26 cellular contexts compared by ENCODE assay signal in genomic region chr1:16334655-16335340, GRCh38. TPM values are rescaled to one million over a fixed set of nuclear protein-coding genes. Genes with fewer than 3 reads are reported as not detected.
DNase-seq lines count a peak whose midpoint lies in the region; ATAC-seq, FAIRE-seq and TF ChIP-seq lines count a peak whose summit lies in the region.
"Had no signal": no experiment of that assay in that cellular context is flagged by ENCODE, and none has a peak within 500 bp of the region (broad histone marks: within the 10 kb centered on the region; RNA-seq: fewer than 3 reads in every experiment).

No MANE protein-coding gene starts in this region.

- CTCF ChIA-PET in A549 (lab: Yijun Ruan, JAX) = no interaction called here

- no peak overlapping the region for H3K23ac ChIP-seq in mesendoderm (ENCODE audit: low read length)
- no peak overlapping the region for H3K23ac ChIP-seq in mesenchymal stem cell (ENCODE audit: low read length in 2 of 2)

- H3K14ac ChIP-seq in mesenchymal stem cell (ENCODE audit: low read length in 2 of 2) = no peak overlapping the region

- peak in 1 of 2 experiments; percentile 41 for DNase-seq in A549 (ENCODE audit: low read depth in 1 of 2, low spot score in 1 of 2)
- DNase-seq in LoVo (ENCODE audit: low spot score) = peak; percentile 27
- DNase-seq in body of pancreas = no peak
- DNase-seq in mesendoderm = peak; percentile 2
- DNase-seq in T-helper 1 cell = no peak
- DNase-seq in mesenchymal stem cell = no peak
- no peak for DNase-seq in occipital lobe (lab: John Stamatoyannopoulos, UW)
- DNase-seq: activated CD4-positive, alpha-beta T cell treated with anti-CD3 and anti-CD28 coated beads, Interleukin-2, amount 50 U/mL, for 4 hours; activated CD8-positive, alpha-beta memory T cell treated with anti-CD3 and anti-CD28 coated beads, Interleukin-2, amount 50 U/mL, for 4 hours; endodermal cell; H7; Karpas-422; natural killer cell; NCI-H1092 treated with DMSO at 0.1 percent for 48 hours; NCI-H2081 treated with DMSO at 0.1 percent for 48 hours; NCI-H446 treated with DMSO at 0.1 percent for 48 hours; NK-92 treated with Interleukin-12 subunit alpha and Interleukin-12 subunit beta, amount 100 ng/mL, for 24 hours; right lobe of liver; stimulated activated naive CD8-positive, alpha-beta T cell treated with anti-CD3 and anti-CD28 coated beads, Interleukin-15, amount 100 ng/mL, for 72 hours; T-helper 2 cell; transverse colon had no signal

- H2BK12ac ChIP-seq in mesenchymal stem cell (ENCODE audit: low read length in 2 of 2) = no peak overlapping the region

- POLR2A ChIA-PET in A549 (lab: Yijun Ruan, JAX) = interaction anchor here (0.7 kb wide), 1 partner anchor 170 kb away, joined by 6 read pairs; no protein-coding TSS in a partner anchor

- peaks cover 10% of the 10 kb centered on the region for H3K4me1 ChIP-seq in A549
- H3K4me1 ChIP-seq in body of pancreas = peaks cover 24% of the 10 kb centered on the region
- H3K4me1 ChIP-seq in mesendoderm (ENCODE audit: control insufficient read depth, low read depth, low read length) = no peaks in the 10 kb centered on the region
- H3K4me1 ChIP-seq in mesenchymal stem cell (ENCODE audit: control insufficient read depth, insufficient read depth, low read depth, low read length) = no peaks in the 10 kb centered on the region
- H3K4me1 ChIP-seq: right lobe of liver had no signal

- H3K9me3 ChIP-seq in A549 (no peaks in the 10 kb centered on the region), body of pancreas (no peaks in the 10 kb centered on the region), mesenchymal stem cell (ENCODE audit: control insufficient read depth, low read length) (no peaks in the 10 kb centered on the region)
- H3K9me3 ChIP-seq: ovary, right lobe of liver, transverse colon had no signal

- H3K9ac ChIP-seq in mesendoderm (ENCODE audit: low read length) (no peak overlapping the region), mesenchymal stem cell (ENCODE audit: low read length) (no peak overlapping the region)

- no peak overlapping the region for H4K8ac ChIP-seq in mesendoderm (ENCODE audit: low read depth, low read length)
- no peak overlapping the region for H4K8ac ChIP-seq in mesenchymal stem cell (ENCODE audit: low read length)

- H3K18ac ChIP-seq in mesendoderm (ENCODE audit: low read length) = no peak overlapping the region
- no peak overlapping the region for H3K18ac ChIP-seq in mesenchymal stem cell (ENCODE audit: low read depth in 1 of 2, low read length in 2 of 2)

- 35% methylated on average over 7 of the region's 7 CpGs for WGBS in A549 (ENCODE audit: missing lambda C conversion rate)
- WGBS in body of pancreas, 2 donors = 74 to 75% methylated on average over 7 of the region's 7 CpGs
- no CpG with 5 or more reads among the region's 7 CpGs for WGBS in mesendoderm (ENCODE audit: extremely low coverage, insufficient coverage, low lambda C conversion rate)
- 93% methylated on average over 5 of the region's 7 CpGs for WGBS in mesenchymal stem cell

- H3K27ac ChIP-seq in A549 (peak overlapping the region; percentile 20 to 58; a peak in 4 of 6 replicates), body of pancreas (peak overlapping the region in 2 of 4 donors; percentile 11 to 27), mesendoderm (ENCODE audit: low read depth, low read length) (no peak overlapping the region), mesenchymal stem cell (ENCODE audit: low read length, poor library complexity, severe bottlenecking) (no peak overlapping the region)
- H3K27ac ChIP-seq: ovary, right lobe of liver, transverse colon had no signal

- peaks cover 9% of the 10 kb centered on the region for H3K79me2 ChIP-seq in mesendoderm (ENCODE audit: control insufficient read depth, insufficient read depth, low read length)

- H3K4me2 ChIP-seq in A549 = peak overlapping the region; percentile 64
- H3K4me2 ChIP-seq in mesendoderm (ENCODE audit: low read length) = no peak overlapping the region
- no peak overlapping the region for H3K4me2 ChIP-seq in mesenchymal stem cell (ENCODE audit: low read length, poor library complexity, severe bottlenecking)

- H3K36me3 ChIP-seq in body of pancreas (replicated peaks in 1 of 2; ENCODE audit: insufficient read depth in 1 of 2, low read depth in 2 of 2) (no peaks in the 10 kb centered on the region), mesendoderm (ENCODE audit: control insufficient read depth, insufficient read depth, low read length) (no peaks in the 10 kb centered on the region), mesenchymal stem cell (ENCODE audit: control insufficient read depth in 1 of 2, insufficient read depth in 2 of 2, low read depth in 1 of 2, low read length in 2 of 2) (peaks cover 0 to 3% of the 10 kb centered on the region in 2 experiments)
- H3K36me3 ChIP-seq: ovary, right lobe of liver, transverse colon had no signal

- no peak for FAIRE-seq in A549 (lab: Jason Lieb, UNC)
- FAIRE-seq: colon, G401.6, GM18507 had no signal

- no peak overlapping the region for H3K56ac ChIP-seq in mesendoderm (ENCODE audit: low read length)

- intact Hi-C loops in body of pancreas (cut with DNase I) = no loop called here

- H3K4ac ChIP-seq in mesendoderm (ENCODE audit: low read depth, low read length) (no peak overlapping the region), mesenchymal stem cell (ENCODE audit: low read depth in 1 of 2, low read length in 2 of 2) (no peak overlapping the region)

- H2AFZ ChIP-seq in mesenchymal stem cell (ENCODE audit: low read depth, low read length) = no peak overlapping the region

- no peak overlapping the region for H2BK120ac ChIP-seq in mesendoderm (ENCODE audit: low read depth, low read length)
- no peak overlapping the region for H2BK120ac ChIP-seq in mesenchymal stem cell (ENCODE audit: low read depth, low read length)

- H3K79me1 ChIP-seq in mesendoderm (ENCODE audit: low read length) (peaks cover 2% of the 10 kb centered on the region), mesenchymal stem cell (replicated peaks; ENCODE audit: low read length, poor library complexity, severe bottlenecking) (peaks cover 7% of the 10 kb centered on the region)

- ATAC-seq in A549 (peak in 1 of 2 experiments; percentile 66; a peak in 3 of 6 replicates), body of pancreas (peak; percentile 48), HG02852 (IDR thresholded peaks at IDR 0.05; ENCODE audit: unreplicated experiment) (no peak)
- ATAC-seq: natural killer cell; stimulated activated naive CD8-positive, alpha-beta T cell treated with anti-CD3 and anti-CD28 coated beads, Interleukin-15, amount 100 ng/mL, for 72 hours had no signal

- no peak for TF ChIP-seq EP300 in A549 (IDR thresholded peaks at IDR 0.05)

- no peak overlapping the region for H2BK15ac ChIP-seq in mesendoderm (replicated peaks; ENCODE audit: low read depth)
- no peak overlapping the region for H2BK15ac ChIP-seq in mesenchymal stem cell (ENCODE audit: low read depth, poor library complexity, severe bottlenecking)

- H3K27me3 ChIP-seq in body of pancreas (no peaks in the 10 kb centered on the region), mesendoderm (ENCODE audit: insufficient read depth, low read length, poor library complexity) (no peaks in the 10 kb centered on the region), mesenchymal stem cell (ENCODE audit: control insufficient read depth in 1 of 2, insufficient read depth in 1 of 2, low read length in 2 of 2) (no peaks in the 10 kb centered on the region)
- H3K27me3 ChIP-seq: ovary, right lobe of liver, transverse colon had no signal

- H4K5ac ChIP-seq in mesendoderm (ENCODE audit: low read length) = no peak overlapping the region

- no peak overlapping the region for H4K91ac ChIP-seq in mesenchymal stem cell (ENCODE audit: low read length)

- TF ChIP-seq CTCF in A549 (IDR thresholded peaks at IDR 0.05) (no peak), body of pancreas (IDR thresholded peaks at IDR 0.05) (no peak)

- H3K4me3 ChIP-seq in A549 = no peak overlapping the region
- no peak overlapping the region for H3K4me3 ChIP-seq in body of pancreas
- H3K4me3 ChIP-seq in mesendoderm (ENCODE audit: low read length) = no peak overlapping the region
- no peak overlapping the region for H3K4me3 ChIP-seq in mesenchymal stem cell (ENCODE audit: insufficient read depth in 1 of 2, low read depth in 1 of 2, low read length in 2 of 2)
- H3K4me3 ChIP-seq: ovary, right lobe of liver, transverse colon had no signal

- H2AK5ac ChIP-seq in mesendoderm (ENCODE audit: low read length) (no peak overlapping the region), mesenchymal stem cell (ENCODE audit: low read length, severe bottlenecking) (no peak overlapping the region)

- no peak for TF ChIP-seq RAD21 in A549 (conservative IDR thresholded peaks at IDR 0.05 in 1 of 2, IDR thresholded peaks at IDR 0.05 in 1 of 2)

- H2BK5ac ChIP-seq in mesendoderm (ENCODE audit: low read length) (no peak overlapping the region), mesenchymal stem cell (ENCODE audit: low read depth, low read length, poor library complexity, severe bottlenecking) (no peak overlapping the region)

- TF ChIP-seq POLR2A in A549 (IDR thresholded peaks at IDR 0.05; ENCODE audit: low read length) = no peak
- TF ChIP-seq POLR2A in body of pancreas (IDR thresholded peaks at IDR 0.05) = no peak

TF ChIP-seq in A549, 52 proteins besides CTCF, POLR2A, EP300 and RAD21 (continues in another document):
- TF ChIP-seq, protein P1, sequence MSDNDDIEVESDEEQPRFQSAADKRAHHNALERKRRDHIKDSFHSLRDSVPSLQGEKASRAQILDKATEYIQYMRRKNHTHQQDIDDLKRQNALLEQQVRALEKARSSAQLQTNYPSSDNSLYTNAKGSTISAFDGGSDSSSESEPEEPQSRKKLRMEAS (IDR thresholded peaks at IDR 0.05) = no peak
- no peak for TF ChIP-seq FOSL2 (IDR thresholded peaks at IDR 0.05)
- TF ChIP-seq FOSL2 (CRISPR knock-in tag; IDR thresholded peaks at IDR 0.05) = peak; percentile 80

RNA-seq across cellular contexts. Expression of gene FBXO42, which starts 17.5 kb away (rescaled TPM):
- polyA plus RNA-seq in A549 (2011; rRNA removed) = 12.4 and 14.0 TPM in 2 replicates
- 6.0 and 7.3 TPM in 2 replicates for polyA plus RNA-seq in A549 (2012; cell fraction: cytosol; rRNA removed)
- polyA plus RNA-seq in A549 (2012; cell fraction: nucleus; rRNA removed) = 7.7 and 11.4 TPM in 2 replicates
- polyA plus RNA-seq in A549 (2017; fragmentation: RNase III; extraction: RNeasy Plus Mini Kit Qiagen cat#74134 plus additional on column Dnase treatment) = 4.7 to 5.8 TPM (median 5.4 TPM) in 3 replicates
- 21.1 and 23.2 TPM in 2 replicates for polyA minus RNA-seq in A549 (2011; rRNA and poly(A)+ RNA removed)
- total RNA-seq in body of pancreas = 10 to 100 TPM; 11.9 to 33.6 TPM
- 9.1 TPM for polyA plus RNA-seq in mesendoderm (2013, experiment 1 of 2)
- polyA plus RNA-seq in mesendoderm (2013, experiment 2 of 2) = 9.4 TPM
- 9.7 TPM for polyA plus RNA-seq in mesenchymal stem cell (2013, experiment 1 of 2)
- 9.3 TPM for polyA plus RNA-seq in mesenchymal stem cell (2013, experiment 2 of 2)
- total RNA-seq in occipital lobe = 29.5 TPM

RNA-seq across cellular contexts. Expression of gene SZRD1, which starts 32.2 kb away (rescaled TPM):
- 56.8 and 62.9 TPM in 2 replicates for polyA plus RNA-seq in A549 (2011; rRNA removed)
- polyA plus RNA-seq in A549 (2012; cell fraction: cytosol; rRNA removed) = 79.0 and 90.2 TPM in 2 replicates
- polyA plus RNA-seq in A549 (2012; cell fraction: nucleus; rRNA removed) = 56.6 and 57.2 TPM in 2 replicates
- polyA plus RNA-seq in A549 (2017; fragmentation: RNase III; extraction: RNeasy Plus Mini Kit Qiagen cat#74134 plus additional on column Dnase treatment) = 88.9 to 91.9 TPM (median 90.7 TPM) in 3 replicates
- 53.5 and 66.2 TPM in 2 replicates for polyA minus RNA-seq in A549 (2011; rRNA and poly(A)+ RNA removed)
- total RNA-seq in body of pancreas = 10 to 100 TPM; 26.4 to 29.8 TPM
- 115 TPM for polyA plus RNA-seq in mesendoderm (2013, experiment 1 of 2)
- 117 TPM for polyA plus RNA-seq in mesendoderm (2013, experiment 2 of 2)
- 134 TPM for polyA plus RNA-seq in mesenchymal stem cell (2013, experiment 1 of 2)
- polyA plus RNA-seq in mesenchymal stem cell (2013, experiment 2 of 2) = 134 TPM
- 5.1 TPM for total RNA-seq in occipital lobe

Comparison
In these comparisons a context has a peak if more than half of its experiments do, and no peak if none do; other contexts are left out.
1. DNase-seq: peak in LoVo (single experiment) and mesendoderm (single experiment); none in body of pancreas (0 of 4), T-helper 1 cell (0 of 5), mesenchymal stem cell (single experiment) and occipital lobe (single experiment).
2. H3K27ac ChIP-seq: peak in A549 (2 of 2); none in mesendoderm (single experiment) and mesenchymal stem cell (single experiment).